Comparison of ENCODE assay signal across 9 cellular contexts in the genomic region with DNA sequence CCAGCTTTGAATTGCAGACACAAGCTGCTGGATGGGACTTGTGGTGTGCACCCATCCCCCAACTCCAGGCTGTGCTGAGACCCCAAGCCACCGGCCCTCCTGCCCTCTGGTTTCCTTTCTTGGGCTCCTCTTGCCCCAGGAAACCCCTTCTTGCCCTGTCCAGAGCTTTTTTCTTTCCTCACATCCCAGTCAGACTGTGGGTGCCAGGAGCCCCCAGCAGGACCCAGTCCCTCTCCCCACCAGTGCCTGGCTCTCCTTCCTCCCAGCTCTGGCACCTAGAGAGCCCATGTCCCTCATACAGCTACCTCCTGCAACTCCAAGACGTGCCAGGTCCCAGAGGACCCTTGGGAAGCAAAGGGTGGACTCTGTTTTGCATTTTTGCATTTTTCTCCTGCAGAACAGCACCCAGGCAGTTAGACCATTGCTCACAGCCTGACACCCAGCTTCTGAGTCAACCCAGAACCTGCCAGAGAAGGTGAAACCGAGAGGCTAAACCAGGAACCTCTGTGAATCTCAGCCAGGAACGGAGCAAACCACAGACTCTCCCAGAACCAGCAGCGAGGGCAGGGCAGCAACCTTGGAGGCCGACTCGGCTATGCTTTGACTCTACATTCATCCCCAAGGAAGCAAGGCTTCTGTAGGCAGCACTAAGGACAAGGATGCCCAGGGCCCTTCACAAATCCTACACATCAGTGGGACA.
DNase-seq lines count a peak whose midpoint lies in the region; ATAC-seq and TF ChIP-seq lines count a peak whose summit lies in the region.
"Had no signal": no experiment of that assay in that cellular context is flagged by ENCODE, and none has a peak within 500 bp of the region (broad histone marks: within the 10 kb centered on the region; RNA-seq: fewer than 3 reads in every experiment).

No MANE protein-coding gene starts in this region.

- H3K4me3 ChIP-seq in MM.1S (ENCODE audit: low read length) (peak overlapping the region; percentile 20; the same call in 1 of the 2 replicates), esophagus squamous epithelium (no peak overlapping the region)
- no peak overlapping the region for H3K4me3 ChIP-seq in CD4-positive, alpha-beta memory T cell (ENCODE audit: low read length in 2 of 2)

- H3K27ac Mint-ChIP-seq in Calu3 (ENCODE audit: unreplicated experiment) = peak overlapping the region; percentile 35
- H3K27ac Mint-ChIP-seq in CD4-positive, alpha-beta memory T cell = no peak overlapping the region

- H4K20me1 ChIP-seq in MM.1S (ENCODE audit: insufficient read depth, low read length) = no peaks in the 10 kb centered on the region

- H3K36me3 ChIP-seq in MM.1S (replicated peaks; ENCODE audit: insufficient read depth, low read length) (no peaks in the 10 kb centered on the region), esophagus squamous epithelium (no peaks in the 10 kb centered on the region)
- H3K36me3 ChIP-seq in CD4-positive, alpha-beta memory T cell (ENCODE audit: insufficient read depth, low read length) = no peaks in the 10 kb centered on the region

- no peak for TF ChIP-seq POLR2A in esophagus squamous epithelium (IDR thresholded peaks at IDR 0.05)

- H3K9ac ChIP-seq in MM.1S (ENCODE audit: low read length) = peak overlapping the region; percentile 25; the same call in 1 of the 2 replicates

- DNase-seq in Calu3 = no peak
- peak; percentile 88 for DNase-seq in MM.1S
- no peak for DNase-seq in esophagus squamous epithelium (lab: John Stamatoyannopoulos, UW)
- no peak for DNase-seq in NCI-H82 treated with DMSO at 0.1 percent for 48 hours (lab: John Stamatoyannopoulos, UW; ENCODE audit: unreplicated experiment)
- no peak for DNase-seq in SKM-1 treated with dmso at 0.1 percent for 144 hours (lab: John Stamatoyannopoulos, UW; ENCODE audit: unreplicated experiment)
- DNase-seq in NCI-H524 (lab: John Stamatoyannopoulos, UW) = no peak
- DNase-seq in CD4-positive, alpha-beta memory T cell = no peak
- DNase-seq: MV-4-11 had no signal

- no peaks in the 10 kb centered on the region for H3K9me3 Mint-ChIP-seq in Calu3 (ENCODE audit: low read depth, unreplicated experiment)
- no peaks in the 10 kb centered on the region for H3K9me3 Mint-ChIP-seq in CD4-positive, alpha-beta memory T cell

- no peak overlapping the region for H2AFZ ChIP-seq in MM.1S (ENCODE audit: low read length)

- no peaks in the 10 kb centered on the region for H3K9me2 ChIP-seq in MM.1S (replicated peaks; ENCODE audit: insufficient read depth, low read length)

- no peaks in the 10 kb centered on the region for H3K9me3 ChIP-seq in MM.1S (replicated peaks; ENCODE audit: insufficient read depth, low read length)
- no peaks in the 10 kb centered on the region for H3K9me3 ChIP-seq in esophagus squamous epithelium
- no peaks in the 10 kb centered on the region for H3K9me3 ChIP-seq in CD4-positive, alpha-beta memory T cell (ENCODE audit: control insufficient read depth in 1 of 2, low read length in 2 of 2)

- no peaks in the 10 kb centered on the region for H3K27me3 Mint-ChIP-seq in Calu3 (ENCODE audit: unreplicated experiment)
- H3K27me3 Mint-ChIP-seq in CD4-positive, alpha-beta memory T cell = no peaks in the 10 kb centered on the region

- peaks cover 49% of the 10 kb centered on the region for H3K4me1 ChIP-seq in MM.1S (ENCODE audit: low read length)
- peaks cover 24 to 51% (median 37%) of the 10 kb centered on the region in 3 donors for H3K4me1 ChIP-seq in esophagus squamous epithelium
- peaks cover 8% of the 10 kb centered on the region for H3K4me1 ChIP-seq in CD4-positive, alpha-beta memory T cell (ENCODE audit: insufficient read depth, low read length)

- H3K36me3 Mint-ChIP-seq in Calu3 (ENCODE audit: insufficient read depth, unreplicated experiment) = peaks cover 34% of the 10 kb centered on the region
- H3K36me3 Mint-ChIP-seq in CD4-positive, alpha-beta memory T cell = no peaks in the 10 kb centered on the region

- peak; percentile 71 for ATAC-seq in GM19455 (IDR thresholded peaks at IDR 0.05; ENCODE audit: unreplicated experiment)

- H3K27ac ChIP-seq in MM.1S (ENCODE audit: low read length) = peak overlapping the region; percentile 67; the same call in 1 of the 2 replicates
- peak overlapping the region; percentile 21 to 93 (median 60) for H3K27ac ChIP-seq in esophagus squamous epithelium
- H3K27ac ChIP-seq in CD4-positive, alpha-beta memory T cell (ENCODE audit: low read depth, low read length) = no peak overlapping the region

- BruUV-seq in Calu3 (replicated peaks; lab: Mats Ljungman, UMichigan) = no TSS peak

- POLR2A ChIA-PET in CD4-positive, alpha-beta memory T cell (lab: Charles Lee; ENCODE audit: partially characterized antibody) = no interaction called here

- CTCF ChIA-PET in Calu3 (lab: Charles Lee) = interaction anchor here (0.9 to 1.1 kb wide), 2 partner anchors 29 to 45 kb away, joined by 3 read pairs; no protein-coding TSS in a partner anchor
- CTCF ChIA-PET in CD4-positive, alpha-beta memory T cell (lab: Charles Lee; ENCODE audit: partially characterized antibody) = no interaction called here

- TF ChIP-seq CTCF in Calu3 (IDR thresholded peaks at IDR 0.05; ENCODE audit: unreplicated experiment) = no peak
- TF ChIP-seq CTCF in MM.1S (IDR thresholded peaks at IDR 0.05; ENCODE audit: low read length) = no peak
- TF ChIP-seq CTCF in esophagus squamous epithelium (IDR thresholded peaks at IDR 0.05) = no peak

- WGBS in esophagus squamous epithelium, 2 donors = 51 to 69% methylated on average over 5 of the region's 7 CpGs

- peaks cover 26% of the 10 kb centered on the region for H3F3A ChIP-seq in MM.1S (ENCODE audit: insufficient read depth, low read length)

- H3K4me1 Mint-ChIP-seq in Calu3 (ENCODE audit: low read depth, unreplicated experiment) = peaks cover 47% of the 10 kb centered on the region
- H3K4me1 Mint-ChIP-seq in CD4-positive, alpha-beta memory T cell = peaks cover 0 to 9% (median 6%) of the 10 kb centered on the region in 4 donors

- intact Hi-C loops in Calu3 (cut with micrococcal nuclease; ENCODE audit: unreplicated experiment) (loop anchor here (10.0 kb wide), 1 partner anchor 178 kb away; no protein-coding TSS in a partner anchor), esophagus squamous epithelium (cut with DNase I) (no loop called here)
- intact Hi-C loops in CD4-positive, alpha-beta memory T cell (cut with micrococcal nuclease) = no loop called here

- peak overlapping the region; percentile 67 for H3K4me2 ChIP-seq in MM.1S (ENCODE audit: low read depth, low read length)

- H3K27me3 ChIP-seq in MM.1S (replicated peaks; ENCODE audit: insufficient read depth, low read length) = no peaks in the 10 kb centered on the region
- no peaks in the 10 kb centered on the region for H3K27me3 ChIP-seq in esophagus squamous epithelium
- no peaks in the 10 kb centered on the region for H3K27me3 ChIP-seq in CD4-positive, alpha-beta memory T cell (ENCODE audit: insufficient read depth, low read length)

- H3K79me2 ChIP-seq in MM.1S (ENCODE audit: low read length) = no peaks in the 10 kb centered on the region

- no peak overlapping the region for H3K4me3 Mint-ChIP-seq in Calu3 (ENCODE audit: low read depth, unreplicated experiment)
- no peak overlapping the region for H3K4me3 Mint-ChIP-seq in CD4-positive, alpha-beta memory T cell
